In the genomic region with DNA sequence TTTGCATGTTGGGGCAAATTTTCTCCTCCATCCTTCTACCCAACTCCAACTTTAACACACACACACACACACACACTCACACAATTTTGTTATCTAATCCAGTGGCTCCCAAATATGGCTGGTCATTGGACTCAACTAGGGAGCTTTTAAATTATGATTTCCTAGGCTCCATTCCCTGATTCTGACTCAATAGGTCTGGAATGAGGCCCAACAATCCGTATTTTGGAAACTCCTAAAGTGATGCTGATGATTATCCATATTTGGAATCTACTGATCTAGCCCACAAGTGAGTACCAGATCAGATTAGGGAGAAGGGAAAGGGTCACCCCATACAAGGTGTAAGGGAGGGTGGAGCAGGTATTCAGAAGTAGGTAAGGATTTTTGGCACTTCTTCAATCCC, we compare ENCODE assay signal across 22 cellular contexts.
"Had no signal": no experiment of that assay in that cellular context is flagged by ENCODE, and none has a peak within 500 bp of the region (broad histone marks: within the 10 kb centered on the region; RNA-seq: fewer than 3 reads in every experiment).

No MANE protein-coding gene starts in this region.

- H3K4me3 ChIP-seq: body of pancreas, cardiac muscle cell, mucosa of descending colon, tibial artery had no signal

- DNase-seq: activated B cell treated with CpG ODN at 0.5 μM for 24 hours; activated CD4-positive, alpha-beta T cell treated with anti-CD3 and anti-CD28 coated beads for 36 hours; activated CD4-positive, alpha-beta T cell treated with anti-CD3 and anti-CD28 coated beads, Interleukin-2, amount 50 U/mL, for 4 hours; activated CD8-positive, alpha-beta memory T cell treated with anti-CD3 and anti-CD28 coated beads, Interleukin-2, amount 50 U/mL, for 48 hours; activated naive CD4-positive, alpha-beta T cell treated with anti-CD3 and anti-CD28 coated beads for 36 hours; activated naive CD8-positive, alpha-beta T cell treated with anti-CD3 and anti-CD28 coated beads, Interleukin-2, amount 10 ng/mL, durations not matched to agents 7 days and 5 days; activated T-cell treated with anti-CD3 and anti-CD28 coated beads, Interleukin-2, amount 50 U/mL, for 4 hours; amniotic stem cell; body of pancreas; foreskin melanocyte; left cardiac atrium; mucosa of descending colon; nephron progenitor cell; right cardiac atrium; stimulated activated CD4-positive, alpha-beta T cell treated with anti-CD3 and anti-CD28 coated beads, Interleukin-12 subunit alpha, Interleukin-12 subunit beta, amount 100 ng/mL, for 4 hours; stimulated activated CD4-positive, alpha-beta T cell treated with anti-CD3 and anti-CD28 coated beads, Interleukin-4, amount 100 ng/mL, for 4 hours; substantia nigra; T-helper 17 cell; tibial artery had no signal

- H2AFZ ChIP-seq: parathyroid adenoma had no signal

- H3K9ac ChIP-seq: parathyroid adenoma had no signal

- H3K27me3 ChIP-seq: body of pancreas, cardiac muscle cell, tibial artery had no signal

- H3K36me3 ChIP-seq: cardiac muscle cell, tibial artery had no signal

- H3K79me2 ChIP-seq: parathyroid adenoma had no signal

- H3K4me1 ChIP-seq: body of pancreas, parathyroid adenoma had no signal

- H3K9me3 ChIP-seq: body of pancreas, mucosa of descending colon, tibial artery had no signal

- H3K27ac ChIP-seq: body of pancreas, cardiac muscle cell, epithelial cell of prostate, parathyroid adenoma, tibial artery had no signal

- ATAC-seq: activated CD4-positive, alpha-beta T cell treated with anti-CD3 and anti-CD28 coated beads for 36 hours; activated T-cell treated with anti-CD3 and anti-CD28 coated beads, Interleukin-2, amount 50 U/mL, for 4 hours; body of pancreas; left cardiac atrium; mucosa of descending colon; right cardiac atrium; T-helper 17 cell had no signal
